In the genomic region with DNA sequence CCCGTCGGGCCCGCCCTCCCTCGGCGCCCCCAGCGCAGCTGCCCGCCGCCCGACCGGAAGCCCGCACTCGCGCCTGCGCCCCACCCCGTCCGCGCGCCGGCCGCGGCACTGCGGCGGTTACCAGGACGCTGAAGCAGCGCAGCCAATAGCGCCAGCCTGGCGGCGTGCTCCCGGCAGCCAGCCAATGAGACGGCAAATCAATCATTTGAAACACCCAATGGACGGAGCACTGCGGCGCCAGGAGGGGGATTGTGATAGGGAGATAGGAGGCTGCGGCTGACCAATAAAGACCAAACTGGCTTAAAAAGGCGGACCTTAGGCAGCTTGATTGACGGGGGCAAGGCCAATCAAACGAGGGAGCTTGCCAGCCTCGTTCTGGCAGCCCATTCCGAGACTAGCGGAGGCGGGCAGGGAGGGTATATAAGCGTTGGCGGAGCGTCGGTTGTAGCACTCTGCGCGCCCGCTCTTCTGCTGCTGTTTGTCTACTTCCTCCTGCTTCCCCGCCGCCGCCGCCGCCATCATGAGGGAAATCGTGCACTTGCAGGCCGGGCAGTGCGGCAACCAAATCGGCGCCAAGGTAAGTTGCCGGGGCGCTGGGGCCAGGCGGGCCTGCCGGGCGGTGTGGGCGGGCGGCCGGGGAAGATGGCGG, we compare ENCODE assay signal across 1 cellular context.
TF ChIP-seq lines count a peak whose summit lies in the region.

Gene TUBB4B (plus strand): TSS at position 447 of the 649 bp plus-strand sequence. CDS start 74 bp downstream, at position 521.

TF ChIP-seq in GM23338, 12 proteins besides CTCF, POLR2A, EP300 and RAD21 (continued from another document):
- TF ChIP-seq, protein P1, sequence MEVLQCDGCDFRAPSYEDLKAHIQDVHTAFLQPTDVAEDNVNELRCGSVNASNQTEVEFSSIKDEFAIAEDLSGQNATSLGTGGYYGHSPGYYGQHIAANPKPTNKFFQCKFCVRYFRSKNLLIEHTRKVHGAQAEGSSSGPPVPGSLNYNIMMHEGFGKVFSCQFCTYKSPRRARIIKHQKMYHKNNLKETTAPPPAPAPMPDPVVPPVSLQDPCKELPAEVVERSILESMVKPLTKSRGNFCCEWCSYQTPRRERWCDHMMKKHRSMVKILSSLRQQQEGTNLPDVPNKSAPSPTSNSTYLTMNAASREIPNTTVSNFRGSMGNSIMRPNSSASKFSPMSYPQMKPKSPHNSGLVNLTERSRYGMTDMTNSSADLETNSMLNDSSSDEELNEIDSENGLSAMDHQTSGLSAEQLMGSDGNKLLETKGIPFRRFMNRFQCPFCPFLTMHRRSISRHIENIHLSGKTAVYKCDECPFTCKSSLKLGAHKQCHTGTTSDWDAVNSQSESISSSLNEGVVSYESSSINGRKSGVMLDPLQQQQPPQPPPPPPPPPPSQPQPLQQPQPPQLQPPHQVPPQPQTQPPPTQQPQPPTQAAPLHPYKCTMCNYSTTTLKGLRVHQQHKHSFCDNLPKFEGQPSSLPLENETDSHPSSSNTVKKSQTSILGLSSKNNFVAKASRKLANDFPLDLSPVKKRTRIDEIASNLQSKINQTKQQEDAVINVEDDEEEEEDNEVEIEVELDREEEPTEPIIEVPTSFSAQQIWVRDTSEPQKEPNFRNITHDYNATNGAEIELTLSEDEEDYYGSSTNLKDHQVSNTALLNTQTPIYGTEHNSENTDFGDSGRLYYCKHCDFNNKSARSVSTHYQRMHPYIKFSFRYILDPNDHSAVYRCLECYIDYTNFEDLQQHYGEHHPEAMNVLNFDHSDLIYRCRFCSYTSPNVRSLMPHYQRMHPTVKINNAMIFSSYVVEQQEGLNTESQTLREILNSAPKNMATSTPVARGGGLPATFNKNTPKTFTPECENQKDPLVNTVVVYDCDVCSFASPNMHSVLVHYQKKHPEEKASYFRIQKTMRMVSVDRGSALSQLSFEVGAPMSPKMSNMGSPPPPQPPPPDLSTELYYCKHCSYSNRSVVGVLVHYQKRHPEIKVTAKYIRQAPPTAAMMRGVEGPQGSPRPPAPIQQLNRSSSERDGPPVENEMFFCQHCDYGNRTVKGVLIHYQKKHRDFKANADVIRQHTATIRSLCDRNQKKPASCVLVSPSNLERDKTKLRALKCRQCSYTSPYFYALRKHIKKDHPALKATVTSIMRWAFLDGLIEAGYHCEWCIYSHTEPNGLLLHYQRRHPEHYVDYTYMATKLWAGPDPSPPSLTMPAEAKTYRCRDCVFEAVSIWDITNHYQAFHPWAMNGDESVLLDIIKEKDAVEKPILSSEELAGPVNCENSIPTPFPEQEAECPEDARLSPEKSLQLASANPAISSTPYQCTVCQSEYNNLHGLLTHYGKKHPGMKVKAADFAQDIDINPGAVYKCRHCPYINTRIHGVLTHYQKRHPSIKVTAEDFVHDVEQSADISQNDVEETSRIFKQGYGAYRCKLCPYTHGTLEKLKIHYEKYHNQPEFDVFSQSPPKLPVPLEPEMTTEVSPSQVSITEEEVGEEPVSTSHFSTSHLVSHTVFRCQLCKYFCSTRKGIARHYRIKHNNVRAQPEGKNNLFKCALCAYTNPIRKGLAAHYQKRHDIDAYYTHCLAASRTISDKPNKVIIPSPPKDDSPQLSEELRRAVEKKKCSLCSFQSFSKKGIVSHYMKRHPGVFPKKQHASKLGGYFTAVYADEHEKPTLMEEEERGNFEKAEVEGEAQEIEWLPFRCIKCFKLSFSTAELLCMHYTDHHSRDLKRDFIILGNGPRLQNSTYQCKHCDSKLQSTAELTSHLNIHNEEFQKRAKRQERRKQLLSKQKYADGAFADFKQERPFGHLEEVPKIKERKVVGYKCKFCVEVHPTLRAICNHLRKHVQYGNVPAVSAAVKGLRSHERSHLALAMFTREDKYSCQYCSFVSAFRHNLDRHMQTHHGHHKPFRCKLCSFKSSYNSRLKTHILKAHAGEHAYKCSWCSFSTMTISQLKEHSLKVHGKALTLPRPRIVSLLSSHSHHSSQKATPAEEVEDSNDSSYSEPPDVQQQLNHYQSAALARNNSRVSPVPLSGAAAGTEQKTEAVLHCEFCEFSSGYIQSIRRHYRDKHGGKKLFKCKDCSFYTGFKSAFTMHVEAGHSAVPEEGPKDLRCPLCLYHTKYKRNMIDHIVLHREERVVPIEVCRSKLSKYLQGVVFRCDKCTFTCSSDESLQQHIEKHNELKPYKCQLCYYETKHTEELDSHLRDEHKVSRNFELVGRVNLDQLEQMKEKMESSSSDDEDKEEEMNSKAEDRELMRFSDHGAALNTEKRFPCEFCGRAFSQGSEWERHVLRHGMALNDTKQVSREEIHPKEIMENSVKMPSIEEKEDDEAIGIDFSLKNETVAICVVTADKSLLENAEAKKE (CRISPR knock-in tag; IDR thresholded peaks at IDR 0.05) = no peak
- TF ChIP-seq EZH2phosphoT487 (IDR thresholded peaks at IDR 0.05; ENCODE audit: unreplicated experiment) = no peak
